15 cellular contexts compared by ENCODE assay signal in the genomic region with DNA sequence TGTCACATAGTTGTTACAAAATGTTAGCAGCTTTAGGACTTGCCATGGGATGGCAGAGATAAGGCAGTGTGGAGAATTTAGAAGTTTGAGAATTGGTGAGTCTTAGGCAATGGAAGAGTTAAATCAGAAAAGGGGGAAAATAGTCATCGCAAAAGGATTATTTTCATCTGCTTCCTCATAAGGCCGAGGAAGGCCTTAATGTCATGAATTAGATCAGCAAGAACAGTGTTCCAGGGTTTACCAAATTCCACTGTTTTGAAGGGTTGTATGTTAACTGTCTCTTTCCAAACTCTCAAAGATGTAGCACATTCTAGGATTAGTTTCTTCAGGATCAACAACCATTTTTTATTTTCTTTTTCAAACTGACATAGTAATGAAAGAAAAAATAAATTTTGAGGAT. TPM values are rescaled to one million over a fixed set of nuclear protein-coding genes. Genes with fewer than 3 reads are reported as not detected.
DNase-seq lines count a peak whose midpoint lies in the region; ATAC-seq and TF ChIP-seq lines count a peak whose summit lies in the region.
"Had no signal": no experiment of that assay in that cellular context is flagged by ENCODE, and none has a peak within 500 bp of the region (broad histone marks: within the 10 kb centered on the region; RNA-seq: fewer than 3 reads in every experiment).

No MANE protein-coding gene starts in this region.

- peaks cover 96 to 98% (median 97%) of the 10 kb centered on the region in 11 experiments for H4K20me1 ChIP-seq in BLaER1 treated with 17β-estradiol and CSF1 and Interleukin-3, amounts not matched to agents 10 nM and 100 nM

- no peaks in the 10 kb centered on the region for H3K9me3 Mint-ChIP-seq in brain
- no peaks in the 10 kb centered on the region for H3K9me3 Mint-ChIP-seq in stimulated activated effector memory CD8-positive, alpha-beta T cell treated with anti-CD3 and anti-CD28 coated beads, Interleukin-12 subunit alpha, Interleukin-12 subunit beta, amount 100 ng/mL, for 72 hours
- H3K9me3 Mint-ChIP-seq: activated naive CD8-positive, alpha-beta T cell treated with anti-CD3 and anti-CD28 coated beads, Interleukin-2, amount 10 ng/mL, durations not matched to agents 7 days and 5 days; naive thymus-derived CD8-positive, alpha-beta T cell had no signal

- peaks cover 50% of the 10 kb centered on the region for H3K36me3 Mint-ChIP-seq in brain
- peaks cover 88% of the 10 kb centered on the region for H3K36me3 Mint-ChIP-seq in stimulated activated effector memory CD8-positive, alpha-beta T cell treated with anti-CD3 and anti-CD28 coated beads, Interleukin-12 subunit alpha, Interleukin-12 subunit beta, amount 100 ng/mL, for 72 hours
- H3K36me3 Mint-ChIP-seq: naive thymus-derived CD8-positive, alpha-beta T cell had no signal

- no peak for TF ChIP-seq CTCF in brain (conservative IDR thresholded peaks at IDR 0.05)
- no peak for TF ChIP-seq CTCF in left lung (IDR thresholded peaks at IDR 0.05)

- H3K4me2 ChIP-seq in BLaER1 treated with 17β-estradiol and CSF1 and Interleukin-3, amounts not matched to agents 10 nM and 100 nM: peak overlapping the region in 10 of 11 experiments; percentile 3 to 91 (median 46); a peak in 16 of 22 replicates

- peaks cover 93% of the 10 kb centered on the region for H3K4me1 Mint-ChIP-seq in brain
- H3K4me1 Mint-ChIP-seq in stimulated activated effector memory CD8-positive, alpha-beta T cell treated with anti-CD3 and anti-CD28 coated beads, Interleukin-12 subunit alpha, Interleukin-12 subunit beta, amount 100 ng/mL, for 72 hours: peaks cover 68% of the 10 kb centered on the region
- H3K4me1 Mint-ChIP-seq: activated naive CD8-positive, alpha-beta T cell treated with anti-CD3 and anti-CD28 coated beads, Interleukin-2, amount 10 ng/mL, durations not matched to agents 7 days and 5 days had no signal

- no peak for ATAC-seq in left lung
- no peak for ATAC-seq in stimulated activated effector memory CD8-positive, alpha-beta T cell treated with anti-CD3 and anti-CD28 coated beads, Interleukin-12 subunit alpha, Interleukin-12 subunit beta, amount 100 ng/mL, for 72 hours
- ATAC-seq: naive thymus-derived CD8-positive, alpha-beta T cell had no signal

- peaks cover 81 to 96% (median 94%) of the 10 kb centered on the region in 11 experiments for H3K36me3 ChIP-seq in BLaER1 treated with 17β-estradiol and CSF1 and Interleukin-3, amounts not matched to agents 10 nM and 100 nM
- peaks cover 0 to 25% of the 10 kb centered on the region in 2 donors for H3K36me3 ChIP-seq in left lung
- H3K36me3 ChIP-seq: colonic mucosa had no signal

- peak overlapping the region; percentile 10 to 73 (median 52) for H3K4me3 Mint-ChIP-seq in brain
- H3K4me3 Mint-ChIP-seq in stimulated activated effector memory CD8-positive, alpha-beta T cell treated with anti-CD3 and anti-CD28 coated beads, Interleukin-12 subunit alpha, Interleukin-12 subunit beta, amount 100 ng/mL, for 72 hours: peak overlapping the region; percentile 30
- H3K4me3 Mint-ChIP-seq: activated naive CD8-positive, alpha-beta T cell treated with anti-CD3 and anti-CD28 coated beads, Interleukin-2, amount 10 ng/mL, durations not matched to agents 7 days and 5 days had no signal

- no peaks in the 10 kb centered on the region for H3K27me3 Mint-ChIP-seq in brain
- H3K27me3 Mint-ChIP-seq: naive thymus-derived CD8-positive, alpha-beta T cell had no signal

- H3K27me3 ChIP-seq in BLaER1 treated with 17β-estradiol and CSF1 and Interleukin-3, amounts not matched to agents 10 nM and 100 nM: no peaks in the 10 kb centered on the region
- H3K27me3 ChIP-seq in left lung: no peaks in the 10 kb centered on the region
- H3K27me3 ChIP-seq: colonic mucosa had no signal

- H3K27ac Mint-ChIP-seq in brain: peak overlapping the region; percentile 49 to 85 (median 54)
- no peak overlapping the region for H3K27ac Mint-ChIP-seq in stimulated activated effector memory CD8-positive, alpha-beta T cell treated with anti-CD3 and anti-CD28 coated beads, Interleukin-12 subunit alpha, Interleukin-12 subunit beta, amount 100 ng/mL, for 72 hours
- H3K27ac Mint-ChIP-seq: activated naive CD8-positive, alpha-beta T cell treated with anti-CD3 and anti-CD28 coated beads, Interleukin-2, amount 10 ng/mL, durations not matched to agents 7 days and 5 days had no signal

- peaks cover 33 to 96% (median 79%) of the 10 kb centered on the region in 10 experiments for H3K4me1 ChIP-seq in BLaER1 treated with 17β-estradiol and CSF1 and Interleukin-3, amounts not matched to agents 10 nM and 100 nM
- H3K4me1 ChIP-seq in left lung: peaks cover 10 to 81% of the 10 kb centered on the region in 2 donors
- H3K4me1 ChIP-seq: colonic mucosa had no signal

- intact Hi-C loops in left lung (cut with DNase I): no loop called here

- H3K9me3 ChIP-seq in BLaER1 treated with 17β-estradiol and CSF1 and Interleukin-3, amounts not matched to agents 10 nM and 100 nM (replicated peaks in 1 of 11): no peaks in the 10 kb centered on the region
- no peaks in the 10 kb centered on the region for H3K9me3 ChIP-seq in left lung
- H3K9me3 ChIP-seq: colonic mucosa had no signal

- DNase-seq in left lung (no peak), NCI-H2029 (lab: John Stamatoyannopoulos, UW) (no peak), OCI-M2 (lab: John Stamatoyannopoulos, UW; ENCODE audit: unreplicated experiment) (no peak), dermis blood vessel endothelial cell (no peak)
- DNase-seq in stimulated activated effector memory CD8-positive, alpha-beta T cell treated with anti-CD3 and anti-CD28 coated beads, Interleukin-12 subunit alpha, Interleukin-12 subunit beta, amount 100 ng/mL, for 72 hours (ENCODE audit: low spot score in 2 of 2): no peak
- no peak for DNase-seq in stimulated activated CD4-positive, alpha-beta T cell treated with anti-CD3 and anti-CD28 coated beads, Interleukin-1b, Interleukin-23, amount 100 ng/mL, for 48 hours
- DNase-seq: activated naive CD8-positive, alpha-beta T cell treated with anti-CD3 and anti-CD28 coated beads, Interleukin-2, amount 10 ng/mL, durations not matched to agents 7 days and 5 days; colonic mucosa; DMS53; naive thymus-derived CD8-positive, alpha-beta T cell; NCI-H774; SIG-M5; small intestine had no signal

- no peak overlapping the region for H3K4me3 ChIP-seq in BLaER1 treated with 17β-estradiol and CSF1 and Interleukin-3, amounts not matched to agents 10 nM and 100 nM
- no peak overlapping the region for H3K4me3 ChIP-seq in left lung
- H3K4me3 ChIP-seq: colonic mucosa had no signal

- H3K27ac ChIP-seq in BLaER1 treated with 17β-estradiol and CSF1 and Interleukin-3, amounts not matched to agents 10 nM and 100 nM: peak overlapping the region in 2 of 11 experiments; percentile 3 to 8; a peak in 2 of 22 replicates
- H3K27ac ChIP-seq in left lung: peak overlapping the region; percentile 33 to 41
- H3K27ac ChIP-seq: colonic mucosa had no signal

- peak overlapping the region in 2 of 11 experiments; percentile 14 to 22; a peak in 2 of 22 replicates for H3K9ac ChIP-seq in BLaER1 treated with 17β-estradiol and CSF1 and Interleukin-3, amounts not matched to agents 10 nM and 100 nM

RNA-seq across cellular contexts. Expression of gene ZEB2, which starts 23.9 kb away (rescaled TPM):
- polyA plus RNA-seq in brain (ENCODE audit: insufficient read depth, low read depth, low replicate concordance): 28.2 TPM
- total RNA-seq in left lung: 100 to 1,000 TPM; 141 to 272 TPM
- total RNA-seq in dermis blood vessel endothelial cell: 5.3 and 8.4 TPM in 2 replicates

Comparison
In these comparisons a context has a peak if more than half of its experiments do, and no peak if none do; other contexts are left out.
1. RNA of gene ZEB2, which starts 23.9 kb away (total RNA-seq): 141 to 272 TPM in left lung; 5.3 to 8.4 TPM in dermis blood vessel endothelial cell; every median in the first group is over 10 times any median in the second.